ENCODE assay signal across 10 cellular contexts in the genomic region with DNA sequence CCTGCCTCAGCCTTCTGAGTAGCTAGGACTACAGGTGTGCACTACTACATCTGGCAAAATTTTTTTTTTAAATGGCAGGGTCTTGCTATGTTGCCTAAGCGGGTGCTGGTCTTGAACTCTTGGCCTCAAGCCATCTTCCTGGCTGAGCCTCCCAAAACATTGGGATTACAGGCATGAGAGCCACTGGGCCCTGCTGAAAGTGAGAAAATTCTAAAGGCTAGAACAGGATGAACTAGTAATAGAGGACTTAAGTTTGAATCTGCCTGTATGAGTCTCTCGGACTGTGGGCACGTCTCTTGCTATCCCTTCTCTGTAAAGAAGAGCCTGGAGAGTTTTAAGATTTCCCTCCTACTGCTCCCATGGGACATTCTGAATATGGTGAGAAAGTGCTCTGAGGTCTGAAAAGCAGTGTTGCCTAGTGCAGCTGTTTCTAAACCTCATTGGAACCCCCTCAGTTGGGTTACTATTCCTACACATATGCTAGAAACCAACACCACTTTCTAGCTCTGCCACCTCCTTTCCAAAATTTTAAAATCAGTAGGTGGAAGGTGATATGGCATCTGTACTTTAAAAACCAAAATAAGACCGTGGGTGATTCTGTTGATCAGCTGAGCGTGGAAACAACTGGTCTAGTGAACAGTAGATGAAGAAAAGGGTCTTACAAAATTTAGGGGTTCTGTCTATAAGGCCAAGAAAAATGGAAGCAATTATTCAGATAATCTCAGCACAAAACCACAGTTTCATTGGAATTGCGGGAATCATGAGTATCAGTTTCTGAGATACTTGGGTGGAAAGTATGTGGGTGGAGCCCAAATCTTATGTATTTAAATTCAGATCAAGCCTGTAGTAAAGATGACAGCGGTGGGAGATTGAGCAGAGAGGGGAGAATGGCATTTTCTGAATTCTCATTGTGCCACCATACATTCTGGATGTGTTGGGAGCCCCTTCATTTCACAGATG.
DNase-seq lines count a peak whose midpoint lies in the region; ATAC-seq lines count a peak whose summit lies in the region.
"Had no signal": no experiment of that assay in that cellular context is flagged by ENCODE, and none has a peak within 500 bp of the region (broad histone marks: within the 10 kb centered on the region; RNA-seq: fewer than 3 reads in every experiment).

No MANE protein-coding gene starts in this region.

- H3K4me1 ChIP-seq in CD8-positive, alpha-beta memory T cell (ENCODE audit: insufficient read depth, low read length) = peaks cover 35% of the 10 kb centered on the region
- peaks cover 14 to 29% of the 10 kb centered on the region in 2 donors for H3K4me1 ChIP-seq in naive thymus-derived CD4-positive, alpha-beta T cell (ENCODE audit: control insufficient read depth in 2 of 2, insufficient read depth in 2 of 2, low read length in 2 of 2)
- H3K4me1 ChIP-seq: body of pancreas had no signal

- ATAC-seq in T-helper 17 cell = no peak
- ATAC-seq in naive thymus-derived CD4-positive, alpha-beta T cell = no peak
- no peak for ATAC-seq in GM19035 (IDR thresholded peaks at IDR 0.05; ENCODE audit: unreplicated experiment)
- no peak for ATAC-seq in GM18517 (IDR thresholded peaks at IDR 0.05; ENCODE audit: unreplicated experiment)
- ATAC-seq: body of pancreas had no signal

- no peak overlapping the region for H3K27ac ChIP-seq in CD8-positive, alpha-beta memory T cell (ENCODE audit: low read depth, low read length)
- no peak overlapping the region for H3K27ac ChIP-seq in naive thymus-derived CD4-positive, alpha-beta T cell (ENCODE audit: low read depth, low read length)
- H3K27ac ChIP-seq: body of pancreas, esophagus squamous epithelium had no signal

- H3K36me3 ChIP-seq in CD8-positive, alpha-beta memory T cell (ENCODE audit: insufficient read depth, low read length) = no peaks in the 10 kb centered on the region
- H3K36me3 ChIP-seq in naive thymus-derived CD4-positive, alpha-beta T cell (ENCODE audit: control insufficient read depth in 2 of 3, insufficient read depth in 3 of 3, low read length in 3 of 3) = no peaks in the 10 kb centered on the region
- H3K36me3 ChIP-seq: esophagus squamous epithelium had no signal

- POLR2A ChIA-PET in CD8-positive, alpha-beta memory T cell (lab: Charles Lee) = interaction anchor here (0.6 to 1.1 kb wide), 2 partner anchors 241 to 329 kb away, joined by 4 to 10 read pairs; no protein-coding TSS in a partner anchor
- POLR2A ChIA-PET in naive thymus-derived CD4-positive, alpha-beta T cell (lab: Charles Lee) = interaction anchor here (0.7 to 7.2 kb wide), 8 partner anchors 9 to 320 kb away, joined by 3 to 86 read pairs (median 4); no protein-coding TSS in a partner anchor

- H3K4me1 Mint-ChIP-seq in T-helper 1 cell treated with Interleukin-12 subunit alpha and Interleukin-12 subunit beta and Interleukin-4 antibody, amounts not matched to agents 30 μg/mL and 1 μg/mL, for 36 hours (ENCODE audit: low read depth) = peaks cover 61% of the 10 kb centered on the region
- peaks cover 39 to 65% (median 60%) of the 10 kb centered on the region in 3 donors for H3K4me1 Mint-ChIP-seq in CD8-positive, alpha-beta memory T cell
- peaks cover 38% of the 10 kb centered on the region for H3K4me1 Mint-ChIP-seq in T-helper 17 cell
- H3K4me1 Mint-ChIP-seq in naive thymus-derived CD4-positive, alpha-beta T cell = peaks cover 29 to 72% (median 53%) of the 10 kb centered on the region in 7 donors

- no peak overlapping the region for H3K4me3 ChIP-seq in CD8-positive, alpha-beta memory T cell (ENCODE audit: low read length)
- H3K4me3 ChIP-seq in naive thymus-derived CD4-positive, alpha-beta T cell (ENCODE audit: low read length) = no peak overlapping the region
- H3K4me3 ChIP-seq: body of pancreas, esophagus squamous epithelium had no signal

- no peaks in the 10 kb centered on the region for H3K27me3 ChIP-seq in CD8-positive, alpha-beta memory T cell (ENCODE audit: insufficient read depth, low read length, poor library complexity, severe bottlenecking)
- H3K27me3 ChIP-seq in naive thymus-derived CD4-positive, alpha-beta T cell (ENCODE audit: control insufficient read depth in 2 of 2, insufficient read depth in 2 of 2, low read length in 2 of 2) = no peaks in the 10 kb centered on the region
- H3K27me3 ChIP-seq: body of pancreas, esophagus squamous epithelium had no signal

- no peaks in the 10 kb centered on the region for H3K9me3 ChIP-seq in CD8-positive, alpha-beta memory T cell (ENCODE audit: low read length)
- no peaks in the 10 kb centered on the region for H3K9me3 ChIP-seq in T-helper 17 cell (ENCODE audit: control insufficient read depth, low read length, poor library complexity, severe bottlenecking)
- no peaks in the 10 kb centered on the region for H3K9me3 ChIP-seq in naive thymus-derived CD4-positive, alpha-beta T cell (ENCODE audit: control insufficient read depth in 2 of 3, low read length in 3 of 3)
- H3K9me3 ChIP-seq: body of pancreas, esophagus squamous epithelium had no signal

- no peaks in the 10 kb centered on the region for H3K9me3 Mint-ChIP-seq in T-helper 1 cell treated with Interleukin-12 subunit alpha and Interleukin-12 subunit beta and Interleukin-4 antibody, amounts not matched to agents 30 μg/mL and 1 μg/mL, for 36 hours
- no peaks in the 10 kb centered on the region for H3K9me3 Mint-ChIP-seq in CD8-positive, alpha-beta memory T cell
- H3K9me3 Mint-ChIP-seq in naive thymus-derived CD4-positive, alpha-beta T cell = peaks cover 0 to 5% (median 0%) of the 10 kb centered on the region in 11 donors

- H3K27me3 Mint-ChIP-seq in T-helper 1 cell treated with Interleukin-12 subunit alpha and Interleukin-12 subunit beta and Interleukin-4 antibody, amounts not matched to agents 30 μg/mL and 1 μg/mL, for 36 hours (ENCODE audit: low read depth) = no peaks in the 10 kb centered on the region
- peaks cover 0 to 3% of the 10 kb centered on the region in 2 donors for H3K27me3 Mint-ChIP-seq in CD8-positive, alpha-beta memory T cell
- no peaks in the 10 kb centered on the region for H3K27me3 Mint-ChIP-seq in T-helper 17 cell
- no peaks in the 10 kb centered on the region for H3K27me3 Mint-ChIP-seq in naive thymus-derived CD4-positive, alpha-beta T cell

- H3K36me3 Mint-ChIP-seq in T-helper 1 cell treated with Interleukin-12 subunit alpha and Interleukin-12 subunit beta and Interleukin-4 antibody, amounts not matched to agents 30 μg/mL and 1 μg/mL, for 36 hours (ENCODE audit: low read depth) = peaks cover 5% of the 10 kb centered on the region
- H3K36me3 Mint-ChIP-seq in CD8-positive, alpha-beta memory T cell = no peaks in the 10 kb centered on the region
- no peaks in the 10 kb centered on the region for H3K36me3 Mint-ChIP-seq in T-helper 17 cell (ENCODE audit: low read depth)
- peaks cover 0 to 15% (median 0%) of the 10 kb centered on the region in 5 donors for H3K36me3 Mint-ChIP-seq in naive thymus-derived CD4-positive, alpha-beta T cell

- CTCF ChIA-PET in CD8-positive, alpha-beta memory T cell (lab: Charles Lee) = interaction anchor here (0.8 to 2.8 kb wide), 4 partner anchors 139 to 464 kb away, joined by 3 to 23 read pairs (median 4); no protein-coding TSS in a partner anchor
- CTCF ChIA-PET in naive thymus-derived CD4-positive, alpha-beta T cell (lab: Charles Lee) = interaction anchor here (0.6 to 11.5 kb wide), 9 partner anchors 51 to 470 kb away, joined by 3 to 270 read pairs (median 3); no protein-coding TSS in a partner anchor

- peak overlapping the region; percentile 92 for H3K27ac Mint-ChIP-seq in T-helper 1 cell treated with Interleukin-12 subunit alpha and Interleukin-12 subunit beta and Interleukin-4 antibody, amounts not matched to agents 30 μg/mL and 1 μg/mL, for 36 hours
- peak overlapping the region in 6 of 8 donors; percentile 76 to 92 (median 90) for H3K27ac Mint-ChIP-seq in CD8-positive, alpha-beta memory T cell
- peak overlapping the region; percentile 51 for H3K27ac Mint-ChIP-seq in T-helper 17 cell
- peak overlapping the region in 8 of 9 donors; percentile 38 to 92 (median 74) for H3K27ac Mint-ChIP-seq in naive thymus-derived CD4-positive, alpha-beta T cell

- intact Hi-C loops in naive thymus-derived CD4-positive, alpha-beta T cell (cut with micrococcal nuclease) = loop anchor here (1.0 to 5.0 kb wide), 12 partner anchors 51 to 1460 kb away; a partner anchor contains a TSS

- H3K4me3 Mint-ChIP-seq in T-helper 1 cell treated with Interleukin-12 subunit alpha and Interleukin-12 subunit beta and Interleukin-4 antibody, amounts not matched to agents 30 μg/mL and 1 μg/mL, for 36 hours = no peak overlapping the region
- H3K4me3 Mint-ChIP-seq in CD8-positive, alpha-beta memory T cell = peak overlapping the region in 1 of 7 donors; percentile 59
- H3K4me3 Mint-ChIP-seq in T-helper 17 cell = no peak overlapping the region
- peak overlapping the region in 1 of 10 donors; percentile 45 for H3K4me3 Mint-ChIP-seq in naive thymus-derived CD4-positive, alpha-beta T cell

- DNase-seq in T-helper 1 cell = no peak
- no peak for DNase-seq in CD8-positive, alpha-beta memory T cell
- no peak for DNase-seq in T-helper 17 cell
- DNase-seq in naive thymus-derived CD4-positive, alpha-beta T cell = no peak
- DNase-seq in NCI-H2107 treated with DMSO at 0.1 percent for 48 hours (lab: John Stamatoyannopoulos, UW; ENCODE audit: unreplicated experiment) = no peak
- DNase-seq: esophagus squamous epithelium had no signal
